Comparison of ENCODE assay signal across 1 cellular context in the genomic region with DNA sequence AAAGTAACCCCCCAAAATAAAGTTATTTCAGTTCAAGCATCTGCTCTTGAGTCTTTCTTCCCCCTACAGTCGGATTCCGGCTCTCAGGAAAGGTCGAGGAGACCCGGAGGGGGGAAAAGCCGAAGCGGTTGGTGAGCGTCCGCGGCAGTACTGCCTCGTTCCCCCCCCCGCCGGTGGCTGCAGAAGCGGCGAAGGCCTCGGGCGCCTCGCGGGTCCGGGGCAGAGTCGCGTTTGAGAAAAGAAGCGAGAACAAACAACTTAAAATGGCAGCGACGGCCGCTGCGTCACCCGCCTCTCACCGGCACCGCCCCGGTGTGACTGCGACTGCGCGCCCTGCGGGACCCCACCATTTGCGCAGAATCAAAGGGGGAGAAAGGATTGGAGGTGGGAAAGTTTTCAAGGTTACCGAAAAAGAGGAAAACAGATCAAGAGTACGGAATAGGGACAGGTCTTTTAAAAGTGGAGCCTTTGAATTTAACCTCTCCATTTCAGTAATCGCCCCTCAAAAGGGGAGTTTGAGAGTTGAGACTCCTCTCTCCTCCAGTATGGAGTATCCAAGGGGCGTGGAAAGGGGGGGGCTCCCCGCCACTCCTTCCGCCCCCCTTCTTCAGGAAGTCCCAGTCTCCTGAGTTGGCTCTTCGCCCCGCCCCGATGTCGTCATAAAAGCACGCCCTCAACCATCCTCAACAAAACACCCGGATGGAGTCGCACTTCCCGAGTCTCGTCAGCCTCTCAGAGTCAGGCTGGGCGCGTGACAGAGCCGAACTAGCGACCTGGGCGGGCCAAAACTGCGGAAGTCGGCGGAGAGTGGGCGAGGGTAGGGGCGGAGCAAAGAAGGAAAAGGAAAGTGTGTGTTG.
A peak's percentile ranks its signal among the peaks of the same experiment; 100 is the strongest.
TF ChIP-seq lines count a peak whose summit lies in the region.

No MANE protein-coding gene starts in this region.

TF ChIP-seq in HepG2, 621 proteins besides CTCF, POLR2A, EP300 and RAD21 (continued from another document and continues in another):
- TF ChIP-seq ZNF496 (CRISPR knock-in tag; IDR thresholded peaks at IDR 0.05; ENCODE audit: insufficient replicate concordance), result no peak
- TF ChIP-seq SNRNP70 (IDR thresholded peaks at IDR 0.05; ENCODE audit: low read depth, low read length), result no peak
- no peak for TF ChIP-seq MEF2D (CRISPR knock-in tag; IDR thresholded peaks at IDR 0.05)
- TF ChIP-seq ZNF710 (CRISPR knock-in tag; IDR thresholded peaks at IDR 0.05; ENCODE audit: borderline replicate concordance), result no peak
- TF ChIP-seq HNRNPH1 (optimal IDR thresholded peaks at IDR 0.05; ENCODE audit: low read depth, low read length), result no peak
- TF ChIP-seq KDM5B (CRISPR knock-in tag; IDR thresholded peaks at IDR 0.05; ENCODE audit: borderline replicate concordance), result peak; percentile 82; the same call in 1 of the 2 replicates
- TF ChIP-seq SRSF4 (IDR thresholded peaks at IDR 0.05; ENCODE audit: low read depth, low read length, poor library complexity, severe bottlenecking), result no peak
- no peak; the same call in 1 of the 2 replicates for TF ChIP-seq ZNF546 (CRISPR knock-in tag; conservative IDR thresholded peaks at IDR 0.05)
- TF ChIP-seq, protein P1, sequence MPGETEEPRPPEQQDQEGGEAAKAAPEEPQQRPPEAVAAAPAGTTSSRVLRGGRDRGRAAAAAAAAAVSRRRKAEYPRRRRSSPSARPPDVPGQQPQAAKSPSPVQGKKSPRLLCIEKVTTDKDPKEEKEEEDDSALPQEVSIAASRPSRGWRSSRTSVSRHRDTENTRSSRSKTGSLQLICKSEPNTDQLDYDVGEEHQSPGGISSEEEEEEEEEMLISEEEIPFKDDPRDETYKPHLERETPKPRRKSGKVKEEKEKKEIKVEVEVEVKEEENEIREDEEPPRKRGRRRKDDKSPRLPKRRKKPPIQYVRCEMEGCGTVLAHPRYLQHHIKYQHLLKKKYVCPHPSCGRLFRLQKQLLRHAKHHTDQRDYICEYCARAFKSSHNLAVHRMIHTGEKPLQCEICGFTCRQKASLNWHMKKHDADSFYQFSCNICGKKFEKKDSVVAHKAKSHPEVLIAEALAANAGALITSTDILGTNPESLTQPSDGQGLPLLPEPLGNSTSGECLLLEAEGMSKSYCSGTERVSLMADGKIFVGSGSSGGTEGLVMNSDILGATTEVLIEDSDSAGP (CRISPR knock-in tag; IDR thresholded peaks at IDR 0.05; ENCODE audit: borderline replicate concordance), result peak; percentile 89; the same call in 1 of the 2 replicates
- TF ChIP-seq ZNF251 (CRISPR knock-in tag; IDR thresholded peaks at IDR 0.05), result no peak
- TF ChIP-seq DR1 (CRISPR knock-in tag; IDR thresholded peaks at IDR 0.05), result 0 out of 2 replicates have a peak, but pooled peaks have one; percentile 70
- 0 out of 2 replicates have a peak, but pooled peaks have one; percentile 18 for TF ChIP-seq ZNF841 (CRISPR knock-in tag; IDR thresholded peaks at IDR 0.05; ENCODE audit: borderline replicate concordance)
- peak; percentile 84 for TF ChIP-seq ZHX2 (IDR thresholded peaks at IDR 0.05; ENCODE audit: low read depth)
- peak; percentile 81; the same call in 1 of the 2 replicates for TF ChIP-seq ZHX2 (CRISPR knock-in tag; IDR thresholded peaks at IDR 0.05; ENCODE audit: borderline replicate concordance)
- 0 out of 2 replicates have a peak, but pooled peaks have one; percentile 21 for TF ChIP-seq EEA1 (CRISPR knock-in tag; IDR thresholded peaks at IDR 0.05; ENCODE audit: borderline replicate concordance)
- TF ChIP-seq ISL2 (CRISPR knock-in tag; IDR thresholded peaks at IDR 0.05), result peak; percentile 88
- TF ChIP-seq HNRNPLL (IDR thresholded peaks at IDR 0.05; ENCODE audit: low read depth, low read length, poor library complexity, severe bottlenecking), result peak; percentile 92
- no peak for TF ChIP-seq ZSCAN30 (CRISPR knock-in tag; IDR thresholded peaks at IDR 0.05)
- TF ChIP-seq ZNF614 (CRISPR knock-in tag; IDR thresholded peaks at IDR 0.05; ENCODE audit: borderline replicate concordance), result peak; percentile 82; the same call in 1 of the 2 replicates
- 0 out of 2 replicates have a peak, but pooled peaks have one; percentile 30 for TF ChIP-seq ZNF761 (CRISPR knock-in tag; conservative IDR thresholded peaks at IDR 0.05)
- peak; percentile 93 for TF ChIP-seq SP4 (CRISPR knock-in tag; IDR thresholded peaks at IDR 0.05)
- no peak for TF ChIP-seq SUZ12 (IDR thresholded peaks at IDR 0.05; ENCODE audit: low read depth, low read length)
- no peak for TF ChIP-seq KDM6A (CRISPR knock-in tag; IDR thresholded peaks at IDR 0.05; ENCODE audit: low read depth)
- 0 out of 2 replicates have a peak, but pooled peaks have one; percentile 23 for TF ChIP-seq HNF4A (CRISPR knock-in tag; IDR thresholded peaks at IDR 0.05)
- TF ChIP-seq HCFC1 (IDR thresholded peaks at IDR 0.05; ENCODE audit: low read depth, low read length), result peak; percentile 56
- TF ChIP-seq U2AF1 (optimal IDR thresholded peaks at IDR 0.05; ENCODE audit: low read depth, low read length), result peak; percentile 95
- no peak for TF ChIP-seq TBP (CRISPR knock-in tag; IDR thresholded peaks at IDR 0.05)
- TF ChIP-seq ZNF33B (CRISPR knock-in tag; IDR thresholded peaks at IDR 0.05), result peak; percentile 63
- TF ChIP-seq ZBTB37 (CRISPR knock-in tag; IDR thresholded peaks at IDR 0.05), result peak; percentile 47; the same call in 1 of the 2 replicates
- TF ChIP-seq HMGA1 (CRISPR knock-in tag; conservative IDR thresholded peaks at IDR 0.05), result no peak
- TF ChIP-seq RFX5 (IDR thresholded peaks at IDR 0.05; ENCODE audit: low read depth, low read length), result peak; percentile 45
- TF ChIP-seq, protein P2, sequence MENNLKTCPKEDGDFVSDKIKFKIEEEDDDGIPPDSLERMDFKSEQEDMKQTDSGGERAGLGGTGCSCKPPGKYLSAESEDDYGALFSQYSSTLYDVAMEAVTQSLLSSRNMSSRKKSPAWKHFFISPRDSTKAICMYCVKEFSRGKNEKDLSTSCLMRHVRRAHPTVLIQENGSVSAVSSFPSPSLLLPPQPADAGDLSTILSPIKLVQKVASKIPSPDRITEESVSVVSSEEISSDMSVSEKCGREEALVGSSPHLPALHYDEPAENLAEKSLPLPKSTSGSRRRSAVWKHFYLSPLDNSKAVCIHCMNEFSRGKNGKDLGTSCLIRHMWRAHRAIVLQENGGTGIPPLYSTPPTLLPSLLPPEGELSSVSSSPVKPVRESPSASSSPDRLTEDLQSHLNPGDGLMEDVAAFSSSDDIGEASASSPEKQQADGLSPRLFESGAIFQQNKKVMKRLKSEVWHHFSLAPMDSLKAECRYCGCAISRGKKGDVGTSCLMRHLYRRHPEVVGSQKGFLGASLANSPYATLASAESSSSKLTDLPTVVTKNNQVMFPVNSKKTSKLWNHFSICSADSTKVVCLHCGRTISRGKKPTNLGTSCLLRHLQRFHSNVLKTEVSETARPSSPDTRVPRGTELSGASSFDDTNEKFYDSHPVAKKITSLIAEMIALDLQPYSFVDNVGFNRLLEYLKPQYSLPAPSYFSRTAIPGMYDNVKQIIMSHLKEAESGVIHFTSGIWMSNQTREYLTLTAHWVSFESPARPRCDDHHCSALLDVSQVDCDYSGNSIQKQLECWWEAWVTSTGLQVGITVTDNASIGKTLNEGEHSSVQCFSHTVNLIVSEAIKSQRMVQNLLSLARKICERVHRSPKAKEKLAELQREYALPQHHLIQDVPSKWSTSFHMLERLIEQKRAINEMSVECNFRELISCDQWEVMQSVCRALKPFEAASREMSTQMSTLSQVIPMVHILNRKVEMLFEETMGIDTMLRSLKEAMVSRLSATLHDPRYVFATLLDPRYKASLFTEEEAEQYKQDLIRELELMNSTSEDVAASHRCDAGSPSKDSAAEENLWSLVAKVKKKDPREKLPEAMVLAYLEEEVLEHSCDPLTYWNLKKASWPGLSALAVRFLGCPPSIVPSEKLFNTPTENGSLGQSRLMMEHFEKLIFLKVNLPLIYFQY (CRISPR knock-in tag; IDR thresholded peaks at IDR 0.05; ENCODE audit: borderline replicate concordance), result peak; percentile 40; the same call in 1 of the 2 replicates
- TF ChIP-seq ZBTB1 (CRISPR knock-in tag; IDR thresholded peaks at IDR 0.05; ENCODE audit: borderline replicate concordance), result no peak
- TF ChIP-seq RNF2 (conservative IDR thresholded peaks at IDR 0.05; ENCODE audit: low read depth), result no peak
- TF ChIP-seq, protein P3, sequence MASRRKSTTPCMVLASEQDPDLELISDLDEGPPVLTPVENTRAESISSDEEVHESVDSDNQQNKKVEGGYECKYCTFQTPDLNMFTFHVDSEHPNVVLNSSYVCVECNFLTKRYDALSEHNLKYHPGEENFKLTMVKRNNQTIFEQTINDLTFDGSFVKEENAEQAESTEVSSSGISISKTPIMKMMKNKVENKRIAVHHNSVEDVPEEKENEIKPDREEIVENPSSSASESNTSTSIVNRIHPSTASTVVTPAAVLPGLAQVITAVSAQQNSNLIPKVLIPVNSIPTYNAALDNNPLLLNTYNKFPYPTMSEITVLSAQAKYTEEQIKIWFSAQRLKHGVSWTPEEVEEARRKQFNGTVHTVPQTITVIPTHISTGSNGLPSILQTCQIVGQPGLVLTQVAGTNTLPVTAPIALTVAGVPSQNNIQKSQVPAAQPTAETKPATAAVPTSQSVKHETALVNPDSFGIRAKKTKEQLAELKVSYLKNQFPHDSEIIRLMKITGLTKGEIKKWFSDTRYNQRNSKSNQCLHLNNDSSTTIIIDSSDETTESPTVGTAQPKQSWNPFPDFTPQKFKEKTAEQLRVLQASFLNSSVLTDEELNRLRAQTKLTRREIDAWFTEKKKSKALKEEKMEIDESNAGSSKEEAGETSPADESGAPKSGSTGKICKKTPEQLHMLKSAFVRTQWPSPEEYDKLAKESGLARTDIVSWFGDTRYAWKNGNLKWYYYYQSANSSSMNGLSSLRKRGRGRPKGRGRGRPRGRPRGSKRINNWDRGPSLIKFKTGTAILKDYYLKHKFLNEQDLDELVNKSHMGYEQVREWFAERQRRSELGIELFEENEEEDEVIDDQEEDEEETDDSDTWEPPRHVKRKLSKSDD (CRISPR knock-in tag; IDR thresholded peaks at IDR 0.05; ENCODE audit: low read depth), result no peak
